ENCODE assay signal across 17 cellular contexts in the genomic region with DNA sequence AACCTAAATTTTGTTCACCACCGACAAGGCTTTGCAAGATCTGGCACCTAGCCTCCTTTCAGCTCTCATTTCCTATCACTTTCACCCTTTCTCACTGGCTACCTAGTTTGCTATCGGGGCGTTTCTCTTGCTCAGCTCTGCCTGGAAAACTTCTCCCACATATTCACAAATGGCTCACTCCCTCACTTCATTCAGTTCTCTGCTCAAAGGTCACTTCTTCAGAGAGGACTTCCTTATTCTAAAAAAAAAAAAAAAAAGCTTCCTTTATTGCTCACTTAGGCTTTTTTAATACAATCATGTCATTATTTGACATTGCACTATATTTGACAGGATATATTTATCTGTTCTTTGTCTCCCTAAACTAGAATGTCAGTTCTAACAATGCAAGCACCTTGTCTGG. TPM values are rescaled to one million over a fixed set of nuclear protein-coding genes. Genes with fewer than 3 reads are reported as not detected.
A peak's percentile ranks its signal among the peaks of the same experiment; 100 is the strongest.
DNase-seq lines count a peak whose midpoint lies in the region; ATAC-seq, FAIRE-seq and TF ChIP-seq lines count a peak whose summit lies in the region.
"Had no signal": no experiment of that assay in that cellular context is flagged by ENCODE, and none has a peak within 500 bp of the region (broad histone marks: within the 10 kb centered on the region; RNA-seq: fewer than 3 reads in every experiment).

No MANE protein-coding gene starts in this region.

- H3K9me3 ChIP-seq in GM23248 (ENCODE audit: low read depth) (no peaks in the 10 kb centered on the region), OCI-LY3 (ENCODE audit: insufficient read depth, low read length) (no peaks in the 10 kb centered on the region), K562 (replicated peaks; ENCODE audit: control insufficient read depth, insufficient read depth, low read depth, low read length) (no peaks in the 10 kb centered on the region), parathyroid adenoma (ENCODE audit: control insufficient read depth, low read length) (no peaks in the 10 kb centered on the region)
- H3K9me3 ChIP-seq: HAP-1 had no signal

- H3K4me2 ChIP-seq in GM23248 (ENCODE audit: unreplicated experiment) (no peak overlapping the region), OCI-LY3 (ENCODE audit: low read length) (peak overlapping the region; percentile 92), K562 (ENCODE audit: insufficient read depth, low read length) (no peak overlapping the region), parathyroid adenoma (ENCODE audit: low read length) (no peak overlapping the region)

- no peak for DNase-seq in GM23248
- DNase-seq in K562 (ENCODE audit: extremely low read depth in 1 of 4, low spot score in 3 of 4), result peak in 1 of 4 experiments; percentile 18
- no peak for DNase-seq in GM12892 (ENCODE audit: insufficient read length)
- DNase-seq in RPMI8226, result no peak
- no peak for DNase-seq in cortex of kidney (lab: John Stamatoyannopoulos, UW)
- DNase-seq: activated CD8-positive, alpha-beta memory T cell treated with anti-CD3 and anti-CD28 coated beads for 24 hours; activated effector memory CD4-positive, alpha-beta T cell treated with anti-CD3 and anti-CD28 coated beads, Interleukin-2, amount 50 U/mL, for 16 hours; amygdala; CD8-positive, alpha-beta T cell; erythroblast; NCI-H1417; right cardiac atrium; stimulated activated CD4-positive, alpha-beta T cell treated with anti-CD3 and anti-CD28 coated beads, Interleukin-1b, Interleukin-23, amount 100 ng/mL, for 48 hours had no signal

- in situ Hi-C loops in GM23248 (cut with MboI), result no loop called here
- in situ Hi-C loops in K562 (cut with MboI), result loop anchor here (25.0 kb wide), 1 partner anchor 376 kb away; no protein-coding TSS in a partner anchor

- WGBS in GM23248 (ENCODE audit: low coverage in 1 of 2, low lambda C conversion rate in 2 of 2, missing lambda C conversion rate in 2 of 2), 2 experiments, result 82 to 84% methylated on average over 3 of the region's 3 CpGs
- WGBS in K562 (ENCODE audit: insufficient coverage, low coverage, missing lambda C conversion rate), result 26% methylated on average over 3 of the region's 3 CpGs

- H3K4me3 ChIP-seq in GM23248 (no peak overlapping the region), OCI-LY3 (ENCODE audit: low read length) (peak overlapping the region; percentile 66), K562 (no peak overlapping the region), parathyroid adenoma (ENCODE audit: low read depth, low read length) (no peak overlapping the region)
- H3K4me3 ChIP-seq: HAP-1 had no signal

- TF ChIP-seq POLR2A in K562 (conservative IDR thresholded peaks at IDR 0.05) (no peak), GM12892 (IDR thresholded peaks at IDR 0.05; ENCODE audit: low read depth, low read length) (no peak)

- no peaks in the 10 kb centered on the region for H3K9me2 ChIP-seq in GM23248 (ENCODE audit: insufficient read depth)

- H3K9me1 ChIP-seq in K562 (ENCODE audit: control insufficient read depth, insufficient read depth, low read length), result no peaks in the 10 kb centered on the region

- H3K9ac ChIP-seq in GM23248 (no peak overlapping the region), OCI-LY3 (ENCODE audit: low read length) (peak overlapping the region; percentile 47; the same call in 1 of the 2 replicates), K562 (ENCODE audit: insufficient read depth in 1 of 2, low read depth in 2 of 2, low read length in 2 of 2) (no peak overlapping the region), parathyroid adenoma (no peak overlapping the region)

- H3K27ac ChIP-seq in GM23248 (no peak overlapping the region), OCI-LY3 (ENCODE audit: low read length) (no peak overlapping the region), K562 (ENCODE audit: extremely low read depth, low read depth, low read length) (no peak overlapping the region), parathyroid adenoma (no peak overlapping the region)

- peak overlapping the region; percentile 14; the same call in 1 of the 2 replicates for H2AFZ ChIP-seq in GM23248
- H2AFZ ChIP-seq in OCI-LY3 (ENCODE audit: low read depth, low read length), result peak overlapping the region; percentile 89
- H2AFZ ChIP-seq in K562 (ENCODE audit: low read depth, low read length), result peak overlapping the region; percentile 44; the same call in 1 of the 2 replicates
- peak overlapping the region; percentile 9 for H2AFZ ChIP-seq in parathyroid adenoma

- CTCF ChIA-PET in K562 (lab: Yijun Ruan, JAX; ENCODE audit: low intra/inter-chr PET ratio), result no interaction called here

- H3K36me3 ChIP-seq in GM23248 (ENCODE audit: low read depth) (no peaks in the 10 kb centered on the region), OCI-LY3 (replicated peaks; ENCODE audit: low read depth, low read length) (no peaks in the 10 kb centered on the region), K562 (ENCODE audit: control insufficient read depth, insufficient read depth, low read length) (no peaks in the 10 kb centered on the region; the same call in 2 of the 3 replicates), parathyroid adenoma (ENCODE audit: control insufficient read depth, insufficient read depth, low read length) (no peaks in the 10 kb centered on the region)
- H3K36me3 ChIP-seq: HAP-1 had no signal

- H3F3A ChIP-seq in GM23248 (ENCODE audit: insufficient read depth), result no peaks in the 10 kb centered on the region; the same call in 1 of the 2 replicates

- H3K79me2 ChIP-seq in GM23248 (ENCODE audit: insufficient read depth) (peaks cover 27% of the 10 kb centered on the region), OCI-LY3 (ENCODE audit: low read length) (peaks cover 25% of the 10 kb centered on the region), K562 (ENCODE audit: control insufficient read depth, insufficient read depth, low read length) (peaks cover 15% of the 10 kb centered on the region), parathyroid adenoma (no peaks in the 10 kb centered on the region)

- no peak for TF ChIP-seq RAD21 in K562 (CRISPR knock-in tag; conservative IDR thresholded peaks at IDR 0.05 in 1 of 2, IDR thresholded peaks at IDR 0.05 in 1 of 2)

- H3K27me3 ChIP-seq in GM23248 (replicated peaks; ENCODE audit: insufficient read depth) (no peaks in the 10 kb centered on the region), OCI-LY3 (ENCODE audit: low read depth, low read length) (no peaks in the 10 kb centered on the region), K562 (ENCODE audit: control insufficient read depth in 2 of 2, insufficient read depth in 2 of 2, low read length in 2 of 2) (no peaks in the 10 kb centered on the region), parathyroid adenoma (ENCODE audit: control insufficient read depth, insufficient read depth, low read length) (no peaks in the 10 kb centered on the region)

- BruUV-seq in K562 (replicated peaks; lab: Mats Ljungman, UMichigan), result no TSS peak

- TF ChIP-seq EP300 in K562 (IDR thresholded peaks at IDR 0.05; ENCODE audit: low read length), result no peak

- H3K4me1 ChIP-seq in GM23248 (ENCODE audit: insufficient read depth) (peaks cover 7% of the 10 kb centered on the region; the same call in 1 of the 2 replicates), OCI-LY3 (ENCODE audit: low read length) (peaks cover 22% of the 10 kb centered on the region), K562 (replicated peaks in 1 of 2; ENCODE audit: control insufficient read depth in 2 of 2, insufficient read depth in 2 of 2, low read length in 2 of 2) (0 out of 5 replicates have a peak, but pooled peaks cover 2 to 6% of the 10 kb centered on the region in 2 experiments), parathyroid adenoma (no peaks in the 10 kb centered on the region)

- intact Hi-C loops in K562 (cut with micrococcal nuclease), result no loop called here

- POLR2A ChIA-PET in K562 (lab: Yijun Ruan, JAX), result no interaction called here

- no peaks in the 10 kb centered on the region for H4K20me1 ChIP-seq in GM23248 (ENCODE audit: insufficient read depth)
- H4K20me1 ChIP-seq in OCI-LY3 (ENCODE audit: insufficient read depth, low read length), result no peaks in the 10 kb centered on the region
- no peaks in the 10 kb centered on the region for H4K20me1 ChIP-seq in K562 (replicated peaks; ENCODE audit: control insufficient read depth, insufficient read depth, low read length)

- TF ChIP-seq CTCF in OCI-LY3 (IDR thresholded peaks at IDR 0.05; ENCODE audit: low read depth, low read length), result no peak
- TF ChIP-seq CTCF in K562 (IDR thresholded peaks at IDR 0.05 in 2 of 3, conservative IDR thresholded peaks at IDR 0.05 in 1 of 3; ENCODE audit: insufficient read depth in 2 of 3, low read depth in 1 of 3, low read length in 3 of 3), result no peak
- TF ChIP-seq CTCF in parathyroid adenoma (IDR thresholded peaks at IDR 0.05), result no peak

- FAIRE-seq in K562 (lab: Jason Lieb, UNC) (no peak), GM12892 (lab: Jason Lieb, UNC) (no peak)
- FAIRE-seq: G401.6 had no signal

- ATAC-seq in K562, result no peak
- ATAC-seq: CD8-positive, alpha-beta T cell; right cardiac atrium had no signal

RNA-seq across cellular contexts. Expression of gene SLC25A46, which starts 2.0 kb away (rescaled TPM):
- 67.0 and 76.2 TPM in 2 replicates for total RNA-seq in GM23248 (2014; rRNA removed; shearing (Covaris generic))
- 31.8 and 34.3 TPM in 2 replicates for polyA plus RNA-seq in GM23248 (2016; fragmentation: Nextera tagmentation; extraction: Ambion mirVana)
- total RNA-seq in K562 (2011; cell fraction: chromatin; rRNA removed; ENCODE audit: low replicate concordance), result 6.9 and 21.1 TPM in 2 replicates
- 6.0 and 6.3 TPM in 2 replicates for total RNA-seq in K562 (2011; cell fraction: nucleolus; rRNA removed)
- total RNA-seq in K562 (2011; cell fraction: nucleoplasm; rRNA removed), result 9.1 and 19.6 TPM in 2 replicates
- 30.2 and 32.2 TPM in 2 replicates for total RNA-seq in K562 (2014; rRNA removed)
- total RNA-seq in K562 (2014; rRNA removed; fragmentation: Illumina TruSeq; extraction: Trizol), result 46.7 and 49.9 TPM in 2 replicates
- 44.2 and 47.3 TPM in 2 replicates for total RNA-seq in K562 (2015; rRNA removed; fragmentation: Illumina TruSeq; extraction: Trizol)
- total RNA-seq in K562 (2021), result 33.1 and 36.8 TPM in 2 replicates
- 26.2 and 33.3 TPM in 2 replicates for polyA plus RNA-seq in K562 (2011; rRNA removed)
- 14.3 and 14.5 TPM in 2 replicates for polyA plus RNA-seq in K562 (2011; cell fraction: cytosol; rRNA removed)
- polyA plus RNA-seq in K562 (2011; cell fraction: nucleus; rRNA removed), result 11.9 and 15.2 TPM in 2 replicates
- polyA plus RNA-seq in K562 (2012), result 24.5 and 26.9 TPM in 2 replicates
- polyA plus RNA-seq in K562 (2014; fragmentation: Illumina TruSeq; extraction: Trizol), result 27.4 and 31.8 TPM in 2 replicates
- polyA plus RNA-seq in K562 (2014; fragmentation: Nextera tagmentation; extraction: Ambion mirVana), result 10 to 100 TPM in 1 of 2 experiments, 1 to 10 TPM in 1; 7.8 to 13.1 TPM
- polyA plus RNA-seq in K562 (2014; rRNA removed), result 21.7 and 23.1 TPM in 2 replicates
- polyA minus RNA-seq in K562 (2011; rRNA and poly(A)+ RNA removed), result 59.7 and 64.7 TPM in 2 replicates
- polyA minus RNA-seq in K562 (2011; cell fraction: cytosol; rRNA and poly(A)+ RNA removed), result 19.0 and 25.4 TPM in 2 replicates
- 12.9 and 21.1 TPM in 2 replicates for polyA minus RNA-seq in K562 (2011; cell fraction: nucleus; rRNA and poly(A)+ RNA removed)
- 43.7 TPM for polyA plus RNA-seq in GM12892 (2012; ENCODE audit: missing spikeins)

RNA-seq across cellular contexts. Expression of gene TMEM232, which starts 10.3 kb away (rescaled TPM):
- 1.3 and 6.2 TPM in 2 replicates for total RNA-seq in GM23248 (2014; rRNA removed; shearing (Covaris generic))
- polyA plus RNA-seq in GM23248 (2016; fragmentation: Nextera tagmentation; extraction: Ambion mirVana), result 0.78 and 1.3 TPM in 2 replicates
- 0.84 TPM in 1 of 2 replicates, not detected in the other for total RNA-seq in K562 (2011; cell fraction: chromatin; rRNA removed; ENCODE audit: low replicate concordance)
- total RNA-seq in K562 (2011; cell fraction: nucleolus; rRNA removed), result not detected in 2 replicates
- 0.59 TPM in 1 of 2 replicates, not detected in the other for total RNA-seq in K562 (2011; cell fraction: nucleoplasm; rRNA removed)
- total RNA-seq in K562 (2014; rRNA removed), result 0.12 and 0.86 TPM in 2 replicates
- total RNA-seq in K562 (2014; rRNA removed; fragmentation: Illumina TruSeq; extraction: Trizol), result 0.54 and 0.91 TPM in 2 replicates
- 1.2 and 2.2 TPM in 2 replicates for total RNA-seq in K562 (2015; rRNA removed; fragmentation: Illumina TruSeq; extraction: Trizol)
- 0.40 and 0.54 TPM in 2 replicates for total RNA-seq in K562 (2021)
- polyA plus RNA-seq in K562 (2011; rRNA removed), result 0.31 and 0.38 TPM in 2 replicates
- 0.24 TPM in 1 of 2 replicates, not detected in the other for polyA plus RNA-seq in K562 (2011; cell fraction: cytosol; rRNA removed)
- 0.46 TPM in 1 of 2 replicates, not detected in the other for polyA plus RNA-seq in K562 (2011; cell fraction: nucleus; rRNA removed)
- 0.98 and 2.0 TPM in 2 replicates for polyA plus RNA-seq in K562 (2012)
- 0.36 and 0.69 TPM in 2 replicates for polyA plus RNA-seq in K562 (2014; fragmentation: Illumina TruSeq; extraction: Trizol)
- polyA plus RNA-seq in K562 (2014; fragmentation: Nextera tagmentation; extraction: Ambion mirVana), result under 1 TPM; 0.41 to 0.58 TPM
- 0.09 and 0.77 TPM in 2 replicates for polyA plus RNA-seq in K562 (2014; rRNA removed)
- polyA minus RNA-seq in K562 (2011; rRNA and poly(A)+ RNA removed), result 0.84 and 1.1 TPM in 2 replicates
- polyA minus RNA-seq in K562 (2011; cell fraction: cytosol; rRNA and poly(A)+ RNA removed), result not detected in 2 replicates
- 0.94 and 2.0 TPM in 2 replicates for polyA minus RNA-seq in K562 (2011; cell fraction: nucleus; rRNA and poly(A)+ RNA removed)
- polyA plus RNA-seq in GM12892 (2012; ENCODE audit: missing spikeins), result 2.2 TPM

Comparison
In these comparisons a context has a peak if more than half of its experiments do, and no peak if none do; other contexts are left out.
1. H2AFZ ChIP-seq: peak in every context shown above with its lines; median percentile 89 in OCI-LY3; 44 in K562; 14 in GM23248; 9 in parathyroid adenoma.